Comparison of ENCODE assay signal across 18 cellular contexts in the genomic region with DNA sequence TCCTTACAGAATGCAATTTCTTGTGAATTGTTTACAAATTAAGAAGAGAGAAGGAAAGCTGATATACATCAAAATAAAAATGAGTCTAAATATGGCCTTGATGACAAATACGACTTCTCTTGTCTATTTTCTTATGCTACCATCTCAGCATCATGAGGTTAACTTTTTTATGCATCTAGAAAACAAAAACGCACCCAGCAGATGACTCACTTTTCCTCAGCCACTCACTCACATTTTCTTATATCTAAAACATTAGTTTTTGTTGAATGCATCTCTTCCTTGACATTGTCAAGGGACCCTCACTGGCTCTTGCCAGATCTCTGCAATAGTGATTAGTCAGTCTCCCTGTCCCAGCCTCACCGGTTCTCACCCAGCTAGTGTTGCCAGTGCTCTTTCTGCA.
"Had no signal": no experiment of that assay in that cellular context is flagged by ENCODE, and none has a peak within 500 bp of the region (broad histone marks: within the 10 kb centered on the region; RNA-seq: fewer than 3 reads in every experiment).

No MANE protein-coding gene starts in this region.

- H3K9me3 Mint-ChIP-seq: dendritic cell treated with granulocyte-macrophage colony-stimulating factor and Interleukin-4, amounts not matched to agents 40 ng/mL and 50 ng/mL, for 4 days; endodermal cell; nephron progenitor cell; stimulated activated naive B cell treated with anti-CD40 and anti-IgM and Interleukin-4, amounts not matched to agents 10 μg/mL and 1 μg/mL and 100 μg/mL, for 72 hours; stimulated activated naive CD8-positive, alpha-beta T cell treated with anti-CD3 and anti-CD28 coated beads, Interleukin-15, amount 100 ng/mL, for 72 hours had no signal

- H3K36me3 Mint-ChIP-seq: naive thymus-derived CD4-positive, alpha-beta T cell; stimulated activated naive B cell treated with anti-CD40 and anti-IgM and Interleukin-4, amounts not matched to agents 10 μg/mL and 1 μg/mL and 100 μg/mL, for 72 hours had no signal

- H3K4me1 Mint-ChIP-seq: endodermal cell; naive thymus-derived CD4-positive, alpha-beta T cell; stimulated activated naive B cell treated with anti-CD40 and anti-IgM and Interleukin-4, amounts not matched to agents 10 μg/mL and 1 μg/mL and 100 μg/mL, for 72 hours; stimulated activated naive CD8-positive, alpha-beta T cell treated with anti-CD3 and anti-CD28 coated beads, Interleukin-15, amount 100 ng/mL, for 72 hours had no signal

- ATAC-seq: heart left ventricle; left colon; left ventricle myocardium superior; naive thymus-derived CD4-positive, alpha-beta T cell; psoas muscle; right lobe of liver; stimulated activated naive B cell treated with anti-CD40 and anti-IgM and Interleukin-4, amounts not matched to agents 10 μg/mL and 1 μg/mL and 100 μg/mL, for 72 hours; stimulated activated naive CD8-positive, alpha-beta T cell treated with anti-CD3 and anti-CD28 coated beads, Interleukin-15, amount 100 ng/mL, for 72 hours had no signal

- H3K4me3 Mint-ChIP-seq: dendritic cell treated with granulocyte-macrophage colony-stimulating factor and Interleukin-4, amounts not matched to agents 40 ng/mL and 50 ng/mL, for 4 days; endodermal cell; naive thymus-derived CD4-positive, alpha-beta T cell; stimulated activated naive B cell treated with anti-CD40 and anti-IgM and Interleukin-4, amounts not matched to agents 10 μg/mL and 1 μg/mL and 100 μg/mL, for 72 hours; stimulated activated naive CD8-positive, alpha-beta T cell treated with anti-CD3 and anti-CD28 coated beads, Interleukin-15, amount 100 ng/mL, for 72 hours had no signal

- DNase-seq: endodermal cell; heart left ventricle; hippocampal formation; left colon; left ventricle myocardium superior; naive thymus-derived CD4-positive, alpha-beta T cell; nephron progenitor cell; psoas muscle; retina; right lobe of liver; stimulated activated CD4-positive, alpha-beta T cell treated with anti-CD3 and anti-CD28 coated beads, Interleukin-2, amount 100 ng/mL, for 24 hours; stimulated activated CD4-positive, alpha-beta T cell treated with anti-CD3 and anti-CD28 coated beads, Interleukin-4, amount 100 ng/mL, for 4 hours; stimulated activated naive B cell treated with anti-CD40 and anti-IgM and Interleukin-4, amounts not matched to agents 10 μg/mL and 1 μg/mL and 100 μg/mL, for 72 hours; stimulated activated naive CD8-positive, alpha-beta T cell treated with anti-CD3 and anti-CD28 coated beads, Interleukin-15, amount 100 ng/mL, for 72 hours; transverse colon had no signal

- H3K4me3 ChIP-seq: heart left ventricle, psoas muscle, right lobe of liver, skin epidermis, thoracic aorta, transverse colon had no signal

- H3K27me3 Mint-ChIP-seq: dendritic cell treated with granulocyte-macrophage colony-stimulating factor and Interleukin-4, amounts not matched to agents 40 ng/mL and 50 ng/mL, for 4 days; stimulated activated naive B cell treated with anti-CD40 and anti-IgM and Interleukin-4, amounts not matched to agents 10 μg/mL and 1 μg/mL and 100 μg/mL, for 72 hours; stimulated activated naive CD8-positive, alpha-beta T cell treated with anti-CD3 and anti-CD28 coated beads, Interleukin-15, amount 100 ng/mL, for 72 hours had no signal

- H3K27ac Mint-ChIP-seq: dendritic cell treated with granulocyte-macrophage colony-stimulating factor and Interleukin-4, amounts not matched to agents 40 ng/mL and 50 ng/mL, for 4 days; endodermal cell; naive thymus-derived CD4-positive, alpha-beta T cell; stimulated activated naive B cell treated with anti-CD40 and anti-IgM and Interleukin-4, amounts not matched to agents 10 μg/mL and 1 μg/mL and 100 μg/mL, for 72 hours; stimulated activated naive CD8-positive, alpha-beta T cell treated with anti-CD3 and anti-CD28 coated beads, Interleukin-15, amount 100 ng/mL, for 72 hours had no signal
